16 cellular contexts compared by ENCODE assay signal in genomic region chr9:120570296-120570695, GRCh38.
"Had no signal": no experiment of that assay in that cellular context is flagged by ENCODE, and none has a peak within 500 bp of the region (broad histone marks: within the 10 kb centered on the region; RNA-seq: fewer than 3 reads in every experiment).

No MANE protein-coding gene starts in this region.

- H3K9me3 ChIP-seq: lower lobe of right lung, upper lobe of left lung had no signal

- ATAC-seq: activated CD8-positive, alpha-beta T cell treated with anti-CD3 and anti-CD28 coated beads, Interleukin-2, amount 10 ng/mL, durations not matched to agents 7 days and 5 days; lower lobe of right lung had no signal

- DNase-seq: activated CD4-positive, alpha-beta T cell treated with anti-CD3 and anti-CD28 coated beads, Interleukin-2, amount 10 ng/mL, durations not matched to agents 24 days and 14 days; activated CD4-positive, CD25-positive, alpha-beta regulatory T cell; activated CD8-positive, alpha-beta memory T cell treated with anti-CD3 and anti-CD28 coated beads, Interleukin-2, amount 50 U/mL, for 4 hours; activated CD8-positive, alpha-beta T cell treated with anti-CD3 and anti-CD28 coated beads, Interleukin-2, amount 10 ng/mL, durations not matched to agents 7 days and 5 days; activated effector memory CD4-positive, alpha-beta T cell treated with anti-CD3 and anti-CD28 coated beads, Interleukin-2, amount 50 U/mL, for 16 hours; activated T-cell treated with anti-CD3 and anti-CD28 coated beads, Interleukin-2, amount 50 U/mL, for 48 hours; amygdala; endodermal cell; erythroblast; kidney glomerular epithelial cell; lower lobe of right lung; stimulated activated CD4-positive, alpha-beta T cell treated with anti-CD3 and anti-CD28 coated beads, Interleukin-4, amount 100 ng/mL, for 24 hours; stimulated activated naive CD4-positive, alpha-beta T cell; SW 1271; upper lobe of left lung had no signal

- H3K4me3 ChIP-seq: lower lobe of right lung, skin epidermis, upper lobe of left lung had no signal

- H3K27me3 ChIP-seq: upper lobe of left lung had no signal

- H3K27ac ChIP-seq: upper lobe of left lung had no signal
